Comparison of ENCODE assay signal across 7 cellular contexts in genomic region chr1:15758953-15759661, GRCh38. TPM values are rescaled to one million over a fixed set of nuclear protein-coding genes. Genes with fewer than 3 reads are reported as not detected.
A peak's percentile ranks its signal among the peaks of the same experiment; 100 is the strongest.
DNase-seq lines count a peak whose midpoint lies in the region; ATAC-seq and TF ChIP-seq lines count a peak whose summit lies in the region.

No MANE protein-coding gene starts in this region.

- peaks cover 45% of the 10 kb centered on the region for H3K79me2 ChIP-seq in mammary epithelial cell (ENCODE audit: insufficient read depth, low read length)

- TSS peak; percentile 30 for BruUV-seq in mammary epithelial cell (replicated peaks; lab: Mats Ljungman, UMichigan)

- dilution Hi-C loops in mammary epithelial cell (cut with HindIII; ENCODE audit: low sequenced_read_pairs) = no loop called here

- H3K9me3 ChIP-seq in mammary epithelial cell (replicated peaks; ENCODE audit: insufficient read depth, low read length) = no peaks in the 10 kb centered on the region
- H3K9me3 ChIP-seq in suprapubic skin = no peaks in the 10 kb centered on the region

- peak overlapping the region; percentile 83 for H3K9ac ChIP-seq in mammary epithelial cell (ENCODE audit: insufficient read depth, low read length)

- TF ChIP-seq CTCF in mammary epithelial cell (conservative IDR thresholded peaks at IDR 0.05 in 1 of 2, IDR thresholded peaks at IDR 0.05 in 1 of 2; ENCODE audit: extremely low read depth in 1 of 2, insufficient read depth in 1 of 2, low read depth in 1 of 2, low read length in 2 of 2) (no peak), suprapubic skin (IDR thresholded peaks at IDR 0.05) (no peak)

- peak overlapping the region; percentile 82 for H3K27ac ChIP-seq in mammary epithelial cell (ENCODE audit: insufficient read depth, low read depth, low read length)
- H3K27ac ChIP-seq in suprapubic skin = peak overlapping the region; percentile 60

- no peaks in the 10 kb centered on the region for H4K20me1 ChIP-seq in mammary epithelial cell (ENCODE audit: insufficient read depth, low read length)

- peak overlapping the region; percentile 89 for H3K4me2 ChIP-seq in mammary epithelial cell (ENCODE audit: insufficient read depth, low read depth, low read length)

- TF ChIP-seq POLR2A in suprapubic skin (IDR thresholded peaks at IDR 0.05) = no peak

- peak overlapping the region; percentile 75 for H2AFZ ChIP-seq in mammary epithelial cell (ENCODE audit: low read depth, low read length)

- peak overlapping the region; percentile 71 to 89 (median 87) for H3K4me3 ChIP-seq in mammary epithelial cell (replicated peaks in 1 of 3; ENCODE audit: insufficient read depth in 1 of 3, low read depth in 2 of 3, low read length in 3 of 3)
- H3K4me3 ChIP-seq in suprapubic skin = peak overlapping the region; percentile 62

- H3K4me1 ChIP-seq in mammary epithelial cell (ENCODE audit: insufficient read depth, low read length) = peaks cover 31% of the 10 kb centered on the region
- peaks cover 57% of the 10 kb centered on the region for H3K4me1 ChIP-seq in suprapubic skin

- DNase-seq in KBM-7 (peak; percentile 12), mammary epithelial cell (peak; percentile 27), kidney tubule cell (ENCODE audit: low spot score) (peak; percentile 30), suprapubic skin (ENCODE audit: low spot score in 2 of 2) (no peak), NCI-H2081 treated with DMSO at 0.1 percent for 48 hours (lab: John Stamatoyannopoulos, UW) (no peak)

- no peak for TF ChIP-seq EP300 in suprapubic skin (IDR thresholded peaks at IDR 0.05)

- in situ Hi-C loops in KBM-7 (cut with MboI; ENCODE audit: low pct_unique_long_range_greater_than_20kb, low sequenced_read_pairs) = no loop called here
- in situ Hi-C loops in mammary epithelial cell (cut with MboI; ENCODE audit: low sequenced_read_pairs in 2 of 2) = no loop called here

- H3K27me3 ChIP-seq in mammary epithelial cell (ENCODE audit: insufficient read depth, low read length) = no peaks in the 10 kb centered on the region
- H3K27me3 ChIP-seq in suprapubic skin = peaks cover 7% of the 10 kb centered on the region

- WGBS in mammary epithelial cell (ENCODE audit: low coverage, missing lambda C conversion rate) = 0% methylated on average over 5 of the region's 58 CpGs
- 5% methylated on average over 13 of the region's 58 CpGs for WGBS in suprapubic skin

- CTCF ChIA-PET in mammary epithelial cell (lab: Charles Lee; ENCODE audit: low non-redundant PET) = no interaction called here

- ATAC-seq in GM21526 (IDR thresholded peaks at IDR 0.05; ENCODE audit: low FRiP score, unreplicated experiment) = no peak
- ATAC-seq in HG03457 (IDR thresholded peaks at IDR 0.05; ENCODE audit: unreplicated experiment) = no peak

- intact Hi-C loops in mammary epithelial cell (cut with micrococcal nuclease) = loop anchor here (5.0 kb wide), 1 partner anchor 72 kb away; no protein-coding TSS in a partner anchor

- H3K36me3 ChIP-seq in mammary epithelial cell (ENCODE audit: insufficient read depth, low read length) = no peaks in the 10 kb centered on the region
- H3K36me3 ChIP-seq in suprapubic skin = no peaks in the 10 kb centered on the region

RNA-seq across cellular contexts. Expression of gene FBLIM1, which starts 0.5 kb away (rescaled TPM):
- total RNA-seq in mammary epithelial cell = 100 to 1,000 TPM; 196 to 351 TPM
- 141 TPM for polyA plus RNA-seq in mammary epithelial cell
- 123 TPM for polyA minus RNA-seq in mammary epithelial cell
- 10 to 100 TPM; 24.7 to 43.0 (median 27.4) TPM for total RNA-seq in suprapubic skin

RNA-seq across cellular contexts. Expression of gene TMEM82, which starts 16.8 kb away (rescaled TPM):
- total RNA-seq in mammary epithelial cell (not detected), suprapubic skin (not detected)
- not detected for polyA plus RNA-seq in mammary epithelial cell
- polyA minus RNA-seq in mammary epithelial cell = not detected

RNA-seq across cellular contexts. Expression of gene SLC25A34, which starts 23.0 kb away (rescaled TPM):
- under 1 TPM; 0.67 to 0.89 TPM for total RNA-seq in mammary epithelial cell
- polyA plus RNA-seq in mammary epithelial cell = 0.39 TPM
- polyA minus RNA-seq in mammary epithelial cell = not detected
- total RNA-seq in suprapubic skin = 1 to 10 TPM; 1.3 to 4.3 (median 2.4) TPM

RNA-seq across cellular contexts. Expression of gene UQCRHL, which starts 48.3 kb away (rescaled TPM):
- 1 to 10 TPM; 1.2 to 1.3 TPM for total RNA-seq in mammary epithelial cell
- polyA plus RNA-seq in mammary epithelial cell = 1.9 TPM
- not detected for polyA minus RNA-seq in mammary epithelial cell
- 1 to 10 TPM in 2 of 4 donors, under 1 TPM in 2; 0.68 to 3.2 (median 1.3) TPM for total RNA-seq in suprapubic skin

Comparison
In these comparisons a context has a peak if more than half of its experiments do, and no peak if none do; other contexts are left out.
1. DNase-seq: peak in KBM-7 (single experiment), mammary epithelial cell (single experiment) and kidney tubule cell (single experiment); none in suprapubic skin (0 of 2) and NCI-H2081 treated with DMSO at 0.1 percent for 48 hours (single experiment).
2. RNA of gene FBLIM1, which starts 0.5 kb away (total RNA-seq): 196 to 351 TPM in mammary epithelial cell; 24.7 to 43.0 TPM in suprapubic skin; every median in the first group is over 4 times any median in the second.